10 cellular contexts compared by ENCODE assay signal in the genomic region with DNA sequence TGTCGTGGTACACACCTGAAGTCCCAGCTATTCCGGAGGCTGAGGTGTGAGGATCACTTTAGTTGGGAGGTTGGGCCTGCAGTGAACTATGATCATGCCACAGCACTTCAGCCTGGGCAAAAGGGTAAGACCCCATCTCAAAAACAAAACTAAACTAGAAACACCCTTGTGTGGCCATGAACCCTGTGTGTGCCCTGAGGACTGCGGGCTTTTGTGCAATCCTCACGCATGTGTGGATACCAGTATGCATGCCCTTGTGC. TPM values are rescaled to one million over a fixed set of nuclear protein-coding genes. Genes with fewer than 3 reads are reported as not detected.
DNase-seq lines count a peak whose midpoint lies in the region; ATAC-seq and TF ChIP-seq lines count a peak whose summit lies in the region.
"Had no signal": no experiment of that assay in that cellular context is flagged by ENCODE, and none has a peak within 500 bp of the region (broad histone marks: within the 10 kb centered on the region; RNA-seq: fewer than 3 reads in every experiment).

No MANE protein-coding gene starts in this region.

- TF ChIP-seq POLR2A in gastrocnemius medialis (IDR thresholded peaks at IDR 0.05), result no peak

- H3K4me3 ChIP-seq in GM12864 (ENCODE audit: low read depth, low read length) (peak overlapping the region; percentile 42; the same call in 1 of the 2 replicates), SK-N-MC (peak overlapping the region; percentile 91), fibroblast of lung (replicated peaks in 1 of 4; ENCODE audit: control extremely low read depth in 1 of 4, insufficient read depth in 1 of 4, low read depth in 3 of 4, low read length in 4 of 4) (peak overlapping the region; percentile 45 to 81 (median 59)), gastrocnemius medialis (peak overlapping the region; percentile 55 to 96 (median 63))

- H4K20me1 ChIP-seq in fibroblast of lung (ENCODE audit: control insufficient read depth, extremely low read depth, insufficient read depth, low read length), result peaks cover 2% of the 10 kb centered on the region

- no peaks in the 10 kb centered on the region for H3K27me3 ChIP-seq in fibroblast of lung (ENCODE audit: control insufficient read depth, insufficient read depth, low read length)
- H3K27me3 ChIP-seq in gastrocnemius medialis, result no peaks in the 10 kb centered on the region

- TF ChIP-seq CTCF in GM12864 (IDR thresholded peaks at IDR 0.05; ENCODE audit: low read depth, low read length, missing control alignments), result no peak
- no peak for TF ChIP-seq CTCF in fibroblast of lung (conservative IDR thresholded peaks at IDR 0.05 in 1 of 2, IDR thresholded peaks at IDR 0.05 in 1 of 2; ENCODE audit: low read depth in 1 of 2, low read length in 2 of 2)
- TF ChIP-seq CTCF in gastrocnemius medialis (IDR thresholded peaks at IDR 0.05 in 4 of 5, conservative IDR thresholded peaks at IDR 0.05 in 1 of 5), result no peak

- H3K9me3 ChIP-seq in SK-N-MC (ENCODE audit: low read depth, low read length) (no peaks in the 10 kb centered on the region), fibroblast of lung (ENCODE audit: control insufficient read depth, insufficient read depth, low read depth, low read length) (no peaks in the 10 kb centered on the region), gastrocnemius medialis (no peaks in the 10 kb centered on the region)

- H3K4me2 ChIP-seq in fibroblast of lung (ENCODE audit: extremely low read depth, insufficient read depth, low read length), result peak overlapping the region; percentile 59

- peaks cover 34% of the 10 kb centered on the region for H3K79me2 ChIP-seq in fibroblast of lung (ENCODE audit: control insufficient read depth, insufficient read depth, low read length)

- H3K9ac ChIP-seq in SK-N-MC (ENCODE audit: insufficient read length) (peak overlapping the region; percentile 87), fibroblast of lung (ENCODE audit: insufficient read depth, low read length) (peak overlapping the region; percentile 55)

- peak overlapping the region; percentile 80 for H2AFZ ChIP-seq in fibroblast of lung (ENCODE audit: low read length)

- ATAC-seq in gastrocnemius medialis, result no peak
- no peak for ATAC-seq in GM18520 (IDR thresholded peaks at IDR 0.05; ENCODE audit: unreplicated experiment)

- H3K27ac ChIP-seq in SK-N-MC, result peak overlapping the region; percentile 87; the same call in 1 of the 2 replicates
- H3K27ac ChIP-seq in fibroblast of lung (ENCODE audit: insufficient read depth, low read length), result peak overlapping the region; percentile 61
- H3K27ac ChIP-seq in gastrocnemius medialis, result peak overlapping the region; percentile 94 to 96 (median 96)

- in situ Hi-C loops in gastrocnemius medialis (cut with MboI; ENCODE audit: low sequenced_read_pairs in 4 of 4), result no loop called here

- DNase-seq in GM12864 (ENCODE audit: low read depth), result no peak
- no peak for DNase-seq in SK-N-MC (ENCODE audit: low read depth, low spot score)
- DNase-seq in fibroblast of lung (ENCODE audit: low read depth in 2 of 2), result no peak
- DNase-seq in gastrocnemius medialis, result no peak
- DNase-seq in NCI-H1105 (lab: John Stamatoyannopoulos, UW), result no peak
- no peak for DNase-seq in NCI-H1092 treated with DMSO at 0.1 percent for 48 hours (lab: John Stamatoyannopoulos, UW)
- no peak for DNase-seq in SKM-1 treated with dmso at 0.1 percent for 144 hours (lab: John Stamatoyannopoulos, UW; ENCODE audit: unreplicated experiment)
- DNase-seq: T1000 had no signal

- H3K4me1 ChIP-seq in fibroblast of lung (ENCODE audit: control insufficient read depth, extremely low read depth, insufficient read depth, low read length), result peaks cover 28% of the 10 kb centered on the region
- peaks cover 31 to 37% of the 10 kb centered on the region in 2 donors for H3K4me1 ChIP-seq in gastrocnemius medialis

- H3K36me3 ChIP-seq in SK-N-MC (ENCODE audit: insufficient read depth, low read length) (peaks cover 30% of the 10 kb centered on the region), fibroblast of lung (ENCODE audit: control insufficient read depth, insufficient read depth, low read length) (peaks cover 13% of the 10 kb centered on the region), gastrocnemius medialis (peaks cover 0 to 12% of the 10 kb centered on the region in 2 donors)

- intact Hi-C loops in gastrocnemius medialis (cut with DNase I; ENCODE audit: low total_unique reads), result loop anchor here (1.0 to 5.0 kb wide), 3 partner anchors 20 to 331 kb away; a partner anchor contains a TSS

RNA-seq across cellular contexts. Expression of a gene that starts 1.1 kb away (rescaled TPM):
- total RNA-seq in fibroblast of lung, result 83.2 and 106 TPM in 2 replicates
- polyA plus RNA-seq in fibroblast of lung, result 27.3 and 33.9 TPM in 2 replicates
- polyA plus RNA-seq in fibroblast of lung (2012), result 64.9 and 89.0 TPM in 2 replicates
- 111 and 230 TPM in 2 replicates for polyA minus RNA-seq in fibroblast of lung (ENCODE audit: low replicate concordance)
- total RNA-seq in gastrocnemius medialis, result 10 to 100 TPM; 42.7 to 56.6 (median 47.9) TPM

RNA-seq across cellular contexts. Expression of a gene that starts 19.8 kb away (rescaled TPM):
- 4.4 and 10.6 TPM in 2 replicates for total RNA-seq in fibroblast of lung
- polyA plus RNA-seq in fibroblast of lung, result 11.8 and 12.8 TPM in 2 replicates
- polyA plus RNA-seq in fibroblast of lung (2012), result 24.0 and 26.1 TPM in 2 replicates
- polyA minus RNA-seq in fibroblast of lung (ENCODE audit: low replicate concordance), result 20.2 and 33.3 TPM in 2 replicates
- 10 to 100 TPM; 14.9 to 27.2 (median 19.7) TPM for total RNA-seq in gastrocnemius medialis

RNA-seq across cellular contexts. Expression of a gene that starts 22.6 kb away (rescaled TPM):
- total RNA-seq in fibroblast of lung (0.26 TPM in 1 of 2 replicates, not detected in the other), gastrocnemius medialis (not detected)
- 0.99 TPM in 1 of 2 replicates, not detected in the other for polyA plus RNA-seq in fibroblast of lung
- 2.0 TPM in 1 of 2 replicates, not detected in the other for polyA plus RNA-seq in fibroblast of lung (2012)
- polyA minus RNA-seq in fibroblast of lung (ENCODE audit: low replicate concordance), result 2.2 TPM in 1 of 2 replicates, not detected in the other
- total RNA-seq: renal cortical epithelial cell had no signal

RNA-seq across cellular contexts. Expression of a gene that starts 46.9 kb away (rescaled TPM):
- 22.1 and 41.9 TPM in 2 replicates for total RNA-seq in fibroblast of lung
- 74.4 and 134 TPM in 2 replicates for polyA plus RNA-seq in fibroblast of lung
- polyA plus RNA-seq in fibroblast of lung (2012), result 54.5 and 108 TPM in 2 replicates
- 179 and 323 TPM in 2 replicates for polyA minus RNA-seq in fibroblast of lung (ENCODE audit: low replicate concordance)
- total RNA-seq in gastrocnemius medialis, result 10 to 100 TPM; 24.3 to 35.2 (median 27.3) TPM

RNA-seq across cellular contexts. Expression of a gene that starts 47.6 kb away (rescaled TPM):
- 0.51 and 1.8 TPM in 2 replicates for total RNA-seq in fibroblast of lung
- polyA plus RNA-seq in fibroblast of lung, result 2.2 and 2.5 TPM in 2 replicates
- 4.7 and 5.7 TPM in 2 replicates for polyA plus RNA-seq in fibroblast of lung (2012)
- 11.6 and 15.6 TPM in 2 replicates for polyA minus RNA-seq in fibroblast of lung (ENCODE audit: low replicate concordance)
- 10 to 100 TPM in 1 of 4 donors, 1 to 10 TPM in 3; 4.2 to 14.6 (median 6.2) TPM for total RNA-seq in gastrocnemius medialis
